12 cellular contexts compared by ENCODE assay signal in the genomic region with DNA sequence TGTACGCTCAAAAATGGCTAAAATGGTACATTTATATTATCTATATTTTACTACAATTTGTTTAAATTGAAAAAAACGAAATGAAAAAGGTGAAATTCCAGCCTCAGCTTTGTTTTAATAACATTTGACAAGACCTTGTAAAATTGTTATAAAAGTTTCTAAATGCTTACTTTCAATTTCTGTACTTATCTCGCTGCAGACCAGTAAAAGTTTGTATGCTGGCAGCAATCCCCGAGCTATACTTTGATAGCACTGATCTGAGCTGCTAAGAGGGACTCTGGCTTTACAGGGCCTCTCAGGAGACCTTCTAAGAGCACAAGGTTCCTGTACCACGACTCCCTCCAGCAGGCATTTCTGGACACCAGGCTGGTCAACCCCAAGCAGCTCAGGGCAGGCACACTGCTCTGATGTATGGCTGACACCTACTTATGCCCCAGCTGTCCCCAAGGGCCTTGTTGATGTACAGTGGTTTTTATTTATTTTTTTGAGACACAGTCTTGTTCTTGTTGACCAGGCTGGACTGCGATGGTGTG. TPM values are rescaled to one million over a fixed set of nuclear protein-coding genes. Genes with fewer than 3 reads are reported as not detected.
A peak's percentile ranks its signal among the peaks of the same experiment; 100 is the strongest.
DNase-seq lines count a peak whose midpoint lies in the region; ATAC-seq and TF ChIP-seq lines count a peak whose summit lies in the region.
"Had no signal": no experiment of that assay in that cellular context is flagged by ENCODE, and none has a peak within 500 bp of the region (broad histone marks: within the 10 kb centered on the region; RNA-seq: fewer than 3 reads in every experiment).

No MANE protein-coding gene starts in this region.

- H3K9me3 ChIP-seq in Panc1 (ENCODE audit: control insufficient read depth, insufficient read depth, low read depth, low read length) (no peaks in the 10 kb centered on the region), sigmoid colon (no peaks in the 10 kb centered on the region), mucosa of descending colon (no peaks in the 10 kb centered on the region)

- POLR2A ChIA-PET in Panc1 (lab: Charles Lee) = interaction anchor here (0.7 to 0.9 kb wide), 3 partner anchors 105 to 180 kb away, joined by 3 read pairs; a partner anchor contains a TSS

- no peak overlapping the region for H3K4me3 ChIP-seq in ACC112 (ENCODE audit: low read depth, low read length)
- no peak overlapping the region for H3K4me3 ChIP-seq in Panc1 (ENCODE audit: low read depth in 2 of 2, low read length in 2 of 2)
- no peak overlapping the region for H3K4me3 ChIP-seq in sigmoid colon
- no peak overlapping the region for H3K4me3 ChIP-seq in mucosa of descending colon

- no peak for TF ChIP-seq CTCF in Panc1 (IDR thresholded peaks at IDR 0.05)
- no peak for TF ChIP-seq CTCF in sigmoid colon (IDR thresholded peaks at IDR 0.05)
- no peak for TF ChIP-seq CTCF in mucosa of descending colon (IDR thresholded peaks at IDR 0.05)

- no peak overlapping the region for H2AFZ ChIP-seq in ACC112 (ENCODE audit: low read length, unreplicated experiment)

- TF ChIP-seq POLR2A in sigmoid colon (IDR thresholded peaks at IDR 0.05) = no peak

- in situ Hi-C loops in Panc1 (cut with HindIII; ENCODE audit: low pct_unique_long_range_greater_than_20kb, low sequenced_read_pairs) = no loop called here

- H3K36me3 ChIP-seq in ACC112 (ENCODE audit: insufficient read depth, low read length) = no peaks in the 10 kb centered on the region
- H3K36me3 ChIP-seq in Panc1 (ENCODE audit: control insufficient read depth, insufficient read depth, low read length) = no peaks in the 10 kb centered on the region; the same call in 1 of the 2 replicates
- peaks cover 0 to under 1% (median 0%) of the 10 kb centered on the region in 4 donors for H3K36me3 ChIP-seq in sigmoid colon
- H3K36me3 ChIP-seq in mucosa of descending colon (ENCODE audit: low read depth) = no peaks in the 10 kb centered on the region

- ATAC-seq in Panc1 = no peak
- ATAC-seq in mucosa of descending colon = no peak
- no peak for ATAC-seq in GM21723 (IDR thresholded peaks at IDR 0.05; ENCODE audit: unreplicated experiment)
- ATAC-seq: T-cell had no signal

- H3K27me3 ChIP-seq in ACC112 (ENCODE audit: insufficient read depth, low read length) (no peaks in the 10 kb centered on the region), Panc1 (ENCODE audit: control insufficient read depth, insufficient read depth, low read length) (no peaks in the 10 kb centered on the region), sigmoid colon (no peaks in the 10 kb centered on the region)

- 42 to 74% methylated on average over 6 of the region's 6 CpGs for WGBS in sigmoid colon, 2 donors

- no peaks in the 10 kb centered on the region for H3K79me2 ChIP-seq in ACC112 (ENCODE audit: control insufficient read depth, insufficient read depth, low read length, unreplicated experiment)

- BruUV-seq in Panc1 (replicated peaks; lab: Mats Ljungman, UMichigan) = no TSS peak

- H3K27ac ChIP-seq in ACC112 (ENCODE audit: low read depth, low read length) = peak overlapping the region; percentile 91
- peak overlapping the region; percentile 93 for H3K27ac ChIP-seq in Panc1 (ENCODE audit: low read length)
- peak overlapping the region; percentile 93 for H3K27ac ChIP-seq in epithelial cell of prostate
- peak overlapping the region; percentile 81 to 88 (median 84) for H3K27ac ChIP-seq in sigmoid colon

- intact Hi-C loops in Panc1 (cut with micrococcal nuclease; ENCODE audit: unreplicated experiment) = no loop called here
- intact Hi-C loops in sigmoid colon (cut with DNase I) = no loop called here
- intact Hi-C loops in mucosa of descending colon (cut with DNase I, micrococcal nuclease) = no loop called here

- DNase-seq in Panc1 (ENCODE audit: low read depth, low spot score) (no peak), epithelial cell of prostate (ENCODE audit: low read depth, low spot score) (no peak), sigmoid colon (peak; percentile 44), mucosa of descending colon (no peak), SHP77 (lab: John Stamatoyannopoulos, UW) (no peak), COR-L47 (lab: John Stamatoyannopoulos, UW) (no peak)
- DNase-seq: AML-193, DMS53, T-cell had no signal

- H3K4me1 ChIP-seq in ACC112 (ENCODE audit: control insufficient read depth, insufficient read depth, low read length, unreplicated experiment) (peaks cover 43% of the 10 kb centered on the region), Panc1 (ENCODE audit: control insufficient read depth, insufficient read depth, low read length) (peaks cover 64% of the 10 kb centered on the region), sigmoid colon (peaks cover 0 to 31% (median 27%) of the 10 kb centered on the region in 4 donors), mucosa of descending colon (ENCODE audit: low read depth) (peaks cover 13% of the 10 kb centered on the region)

- CTCF ChIA-PET in Panc1 (lab: Charles Lee) = interaction anchor here (1.2 kb wide), 1 partner anchor 11 kb away, joined by 3 read pairs; no protein-coding TSS in a partner anchor

- no peak for TF ChIP-seq EP300 in sigmoid colon (IDR thresholded peaks at IDR 0.05)

RNA-seq across cellular contexts. Expression of a gene that starts 13.1 kb away (rescaled TPM):
- total RNA-seq in Panc1 (2021; ENCODE audit: unreplicated experiment) (316 TPM), sigmoid colon (10 to 100 TPM; 30.7 to 37.5 (median 36.3) TPM), mucosa of descending colon (100 to 1,000 TPM in 1 of 3 donors, 10 to 100 TPM in 2; 32.6 to 103 (median 52.6) TPM)
- 199 TPM for polyA plus RNA-seq in Panc1 (2012; ENCODE audit: insufficient read length)
- polyA plus RNA-seq in sigmoid colon = 100 to 1,000 TPM in 1 of 3 donors, 10 to 100 TPM in 2; 61.3 to 175 (median 97.1) TPM

RNA-seq across cellular contexts. Expression of a gene that starts 17.6 kb away (rescaled TPM):
- total RNA-seq in Panc1 (2021; ENCODE audit: unreplicated experiment) (30.9 TPM), sigmoid colon (1 to 10 TPM; 4.3 to 9.4 (median 6.4) TPM), mucosa of descending colon (1 to 10 TPM; 2.5 to 7.7 (median 2.7) TPM)
- 28.7 TPM for polyA plus RNA-seq in Panc1 (2012; ENCODE audit: insufficient read length)
- 1 to 10 TPM in 2 of 3 donors, under 1 TPM in 1; 0.92 to 3.0 (median 1.2) TPM for polyA plus RNA-seq in sigmoid colon

RNA-seq across cellular contexts. Expression of a gene that starts 33.9 kb away (rescaled TPM):
- total RNA-seq in Panc1 (2021; ENCODE audit: unreplicated experiment) = 12.2 TPM
- polyA plus RNA-seq in Panc1 (2012; ENCODE audit: insufficient read length) = 3.1 TPM
- not detected for total RNA-seq in sigmoid colon
- polyA plus RNA-seq in sigmoid colon = 1 to 10 TPM in 1 of 3 donors, under 1 TPM in 1, not detected in 1; 0.46 to 1.9 TPM
- 1 to 10 TPM in 1 of 3 donors, under 1 TPM in 2; 0.28 to 1.5 (median 0.35) TPM for total RNA-seq in mucosa of descending colon
- polyA plus RNA-seq: IgD-negative memory B cell had no signal
